1 cellular context compared by ENCODE assay signal in the genomic region with DNA sequence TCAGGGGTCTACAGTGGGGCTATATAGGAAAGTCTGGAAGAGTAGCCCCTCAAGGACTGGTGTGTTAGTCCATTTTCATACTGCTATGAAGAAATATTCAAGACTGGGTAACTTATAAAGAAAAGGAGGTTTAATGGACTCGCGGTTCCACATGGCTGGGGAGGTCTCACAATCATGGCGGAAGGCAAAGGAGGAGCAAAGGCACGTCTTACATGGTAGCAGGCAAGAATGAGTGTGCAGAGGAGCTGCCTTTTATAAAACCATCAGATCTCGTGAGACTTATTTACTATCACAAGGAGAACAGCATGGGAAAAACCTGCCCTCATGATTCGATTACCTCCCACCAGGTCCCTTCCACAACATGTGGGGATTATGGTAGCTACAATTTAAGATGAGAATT.
TF ChIP-seq lines count a peak whose summit lies in the region.

No MANE protein-coding gene starts in this region.

TF ChIP-seq in WTC11, 78 proteins besides CTCF, POLR2A, EP300 and RAD21 (continued from another document):
- TF ChIP-seq, protein P1, sequence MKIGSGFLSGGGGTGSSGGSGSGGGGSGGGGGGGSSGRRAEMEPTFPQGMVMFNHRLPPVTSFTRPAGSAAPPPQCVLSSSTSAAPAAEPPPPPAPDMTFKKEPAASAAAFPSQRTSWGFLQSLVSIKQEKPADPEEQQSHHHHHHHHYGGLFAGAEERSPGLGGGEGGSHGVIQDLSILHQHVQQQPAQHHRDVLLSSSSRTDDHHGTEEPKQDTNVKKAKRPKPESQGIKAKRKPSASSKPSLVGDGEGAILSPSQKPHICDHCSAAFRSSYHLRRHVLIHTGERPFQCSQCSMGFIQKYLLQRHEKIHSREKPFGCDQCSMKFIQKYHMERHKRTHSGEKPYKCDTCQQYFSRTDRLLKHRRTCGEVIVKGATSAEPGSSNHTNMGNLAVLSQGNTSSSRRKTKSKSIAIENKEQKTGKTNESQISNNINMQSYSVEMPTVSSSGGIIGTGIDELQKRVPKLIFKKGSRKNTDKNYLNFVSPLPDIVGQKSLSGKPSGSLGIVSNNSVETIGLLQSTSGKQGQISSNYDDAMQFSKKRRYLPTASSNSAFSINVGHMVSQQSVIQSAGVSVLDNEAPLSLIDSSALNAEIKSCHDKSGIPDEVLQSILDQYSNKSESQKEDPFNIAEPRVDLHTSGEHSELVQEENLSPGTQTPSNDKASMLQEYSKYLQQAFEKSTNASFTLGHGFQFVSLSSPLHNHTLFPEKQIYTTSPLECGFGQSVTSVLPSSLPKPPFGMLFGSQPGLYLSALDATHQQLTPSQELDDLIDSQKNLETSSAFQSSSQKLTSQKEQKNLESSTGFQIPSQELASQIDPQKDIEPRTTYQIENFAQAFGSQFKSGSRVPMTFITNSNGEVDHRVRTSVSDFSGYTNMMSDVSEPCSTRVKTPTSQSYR (CRISPR knock-in tag; IDR thresholded peaks at IDR 0.05) = no peak
- TF ChIP-seq NFATC4 (CRISPR knock-in tag; IDR thresholded peaks at IDR 0.05) (no peak), ZNF671 (CRISPR knock-in tag; IDR thresholded peaks at IDR 0.05) (no peak), JAZF1 (CRISPR knock-in tag; IDR thresholded peaks at IDR 0.05) (no peak), ESRRA (CRISPR knock-in tag; IDR thresholded peaks at IDR 0.05; ENCODE audit: borderline replicate concordance) (no peak), NFE2L1 (CRISPR knock-in tag; IDR thresholded peaks at IDR 0.05) (no peak), SOX15 (CRISPR knock-in tag; IDR thresholded peaks at IDR 0.05) (no peak), HMGXB4 (CRISPR knock-in tag; IDR thresholded peaks at IDR 0.05) (no peak)
- TF ChIP-seq, protein P2, sequence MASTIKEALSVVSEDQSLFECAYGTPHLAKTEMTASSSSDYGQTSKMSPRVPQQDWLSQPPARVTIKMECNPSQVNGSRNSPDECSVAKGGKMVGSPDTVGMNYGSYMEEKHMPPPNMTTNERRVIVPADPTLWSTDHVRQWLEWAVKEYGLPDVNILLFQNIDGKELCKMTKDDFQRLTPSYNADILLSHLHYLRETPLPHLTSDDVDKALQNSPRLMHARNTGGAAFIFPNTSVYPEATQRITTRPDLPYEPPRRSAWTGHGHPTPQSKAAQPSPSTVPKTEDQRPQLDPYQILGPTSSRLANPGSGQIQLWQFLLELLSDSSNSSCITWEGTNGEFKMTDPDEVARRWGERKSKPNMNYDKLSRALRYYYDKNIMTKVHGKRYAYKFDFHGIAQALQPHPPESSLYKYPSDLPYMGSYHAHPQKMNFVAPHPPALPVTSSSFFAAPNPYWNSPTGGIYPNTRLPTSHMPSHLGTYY (CRISPR knock-in tag; IDR thresholded peaks at IDR 0.05) = no peak
